7 cellular contexts compared by ENCODE assay signal in genomic region chr5:10352404-10353240, GRCh38. TPM values are rescaled to one million over a fixed set of nuclear protein-coding genes. Genes with fewer than 3 reads are reported as not detected.
DNase-seq lines count a peak whose midpoint lies in the region; ATAC-seq and TF ChIP-seq lines count a peak whose summit lies in the region.

No MANE protein-coding gene starts in this region.

- TF ChIP-seq CTCF in right lobe of liver (IDR thresholded peaks at IDR 0.05), result no peak

- ATAC-seq in GM19035 (IDR thresholded peaks at IDR 0.05; ENCODE audit: unreplicated experiment) (peak; percentile 11), HG03520 (IDR thresholded peaks at IDR 0.05; ENCODE audit: unreplicated experiment) (peak; percentile 11), right lobe of liver (peak; percentile 25 to 44 (median 34))
- peak; percentile 16 for ATAC-seq in stimulated activated naive CD8-positive, alpha-beta T cell treated with anti-CD3 and anti-CD28 coated beads, Interleukin-15, amount 100 ng/mL, for 72 hours

- no peaks in the 10 kb centered on the region for H3K36me3 ChIP-seq in SJCRH30
- no peaks in the 10 kb centered on the region for H3K36me3 ChIP-seq in right lobe of liver

- TF ChIP-seq POLR2A in right lobe of liver (IDR thresholded peaks at IDR 0.05), result no peak

- H3K27me3 Mint-ChIP-seq in stimulated activated naive CD8-positive, alpha-beta T cell treated with anti-CD3 and anti-CD28 coated beads, Interleukin-15, amount 100 ng/mL, for 72 hours, result no peaks in the 10 kb centered on the region

- intact Hi-C loops in right lobe of liver (cut with DNase I), result no loop called here

- H3K4me3 ChIP-seq in SJCRH30 (peak overlapping the region; percentile 88), right lobe of liver (peak overlapping the region; percentile 77 to 92 (median 89))

- H3K4me1 ChIP-seq in SJCRH30 (no peaks in the 10 kb centered on the region), right lobe of liver (peaks cover 0 to 18% (median 2%) of the 10 kb centered on the region in 4 donors)

- no peaks in the 10 kb centered on the region for H3K9me3 Mint-ChIP-seq in stimulated activated naive CD8-positive, alpha-beta T cell treated with anti-CD3 and anti-CD28 coated beads, Interleukin-15, amount 100 ng/mL, for 72 hours

- peak overlapping the region; percentile 91 for H3K27ac ChIP-seq in SJCRH30
- H3K27ac ChIP-seq in caudate nucleus (ENCODE audit: low read depth, low read length), result peak overlapping the region; percentile 86
- peak overlapping the region; percentile 98 to 99 (median 98) for H3K27ac ChIP-seq in right lobe of liver

- H3K9me3 ChIP-seq in SJCRH30 (replicated peaks) (no peaks in the 10 kb centered on the region), right lobe of liver (no peaks in the 10 kb centered on the region)

- H3K27me3 ChIP-seq in SJCRH30 (no peaks in the 10 kb centered on the region), right lobe of liver (no peaks in the 10 kb centered on the region)

- peak overlapping the region; percentile 98 to 99 for H3K27ac Mint-ChIP-seq in stimulated activated naive CD8-positive, alpha-beta T cell treated with anti-CD3 and anti-CD28 coated beads, Interleukin-15, amount 100 ng/mL, for 72 hours

- H3K4me3 Mint-ChIP-seq in stimulated activated naive CD8-positive, alpha-beta T cell treated with anti-CD3 and anti-CD28 coated beads, Interleukin-15, amount 100 ng/mL, for 72 hours, result peak overlapping the region; percentile 93 to 96

- DNase-seq in SJCRH30, result peak; percentile 33 to 60
- DNase-seq in caudate nucleus (lab: John Stamatoyannopoulos, UW), result peak in 3 of 61 donors; percentile 64 to 81 (median 71)
- no peak for DNase-seq in right lobe of liver
- DNase-seq in stimulated activated naive CD8-positive, alpha-beta T cell treated with anti-CD3 and anti-CD28 coated beads, Interleukin-15, amount 100 ng/mL, for 72 hours, result peak in 1 of 2 donors; percentile 24
- no peak for DNase-seq in DMS114 treated with DMSO at 0.1 percent for 48 hours (lab: John Stamatoyannopoulos, UW; ENCODE audit: unreplicated experiment)

- H3K4me1 Mint-ChIP-seq in stimulated activated naive CD8-positive, alpha-beta T cell treated with anti-CD3 and anti-CD28 coated beads, Interleukin-15, amount 100 ng/mL, for 72 hours, result peaks cover 28% of the 10 kb centered on the region

- 14% methylated on average over 17 of the region's 19 CpGs for WGBS in right lobe of liver (ENCODE audit: insufficient coverage, low coverage, low lambda C conversion rate, missing lambda C conversion rate)

RNA-seq across cellular contexts. Expression of gene MARCHF6, which starts 0.9 kb away (rescaled TPM):
- total RNA-seq in SJCRH30 (2014; rRNA removed; shearing (Covaris generic)), result 24.5 and 31.9 TPM in 2 replicates
- total RNA-seq in right lobe of liver, result 100 to 1,000 TPM in 1 of 6 experiments, 10 to 100 TPM in 5; 44.9 to 106 (median 68.6) TPM

RNA-seq across cellular contexts. Expression of gene CMBL, which starts 44.9 kb away (rescaled TPM):
- total RNA-seq in SJCRH30 (2014; rRNA removed; shearing (Covaris generic)), result not detected in 2 replicates
- 100 to 1,000 TPM in 3 of 6 experiments, 10 to 100 TPM in 3; 29.4 to 206 (median 97.7) TPM for total RNA-seq in right lobe of liver

Comparison
In these comparisons a context has a peak if more than half of its experiments do, and no peak if none do; other contexts are left out.
1. DNase-seq: peak in SJCRH30 (2 of 2); none in right lobe of liver (0 of 3) and DMS114 treated with DMSO at 0.1 percent for 48 hours (single experiment).
2. RNA of gene CMBL, which starts 44.9 kb away (total RNA-seq): 29.4 to 206 TPM in right lobe of liver; not detected in SJCRH30; every median in the first group is over 10 times any median in the second.
3. Peak in every context shown above with its lines, with median percentiles within 50 percentile points of each other: ATAC-seq and H3K27ac ChIP-seq.